Comparison of ENCODE assay signal across 8 cellular contexts in the genomic region with DNA sequence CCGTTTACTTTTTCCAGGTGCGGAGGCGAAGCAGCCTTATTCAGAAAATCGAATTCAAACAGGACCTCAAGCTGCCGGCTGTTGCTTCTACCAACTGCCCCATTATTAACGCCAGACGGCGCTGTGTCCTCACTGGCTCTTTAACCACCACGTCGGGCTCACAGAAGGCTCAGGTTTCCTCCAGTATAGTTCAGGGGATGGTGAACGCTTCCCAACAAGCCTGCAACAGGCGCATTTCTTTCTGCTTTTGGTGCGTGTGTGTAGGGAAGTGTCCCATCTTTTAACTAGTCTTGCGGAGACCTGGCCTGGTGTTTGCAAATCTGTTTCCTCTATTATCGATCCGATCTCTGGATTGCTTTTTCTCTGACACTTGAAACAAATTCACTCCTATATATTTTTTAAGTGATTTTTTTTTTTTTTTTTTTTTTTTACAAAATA. TPM values are rescaled to one million over a fixed set of nuclear protein-coding genes. Genes with fewer than 3 reads are reported as not detected.
DNase-seq lines count a peak whose midpoint lies in the region; ATAC-seq and TF ChIP-seq lines count a peak whose summit lies in the region.

No MANE protein-coding gene starts in this region.

- H3K4me1 Mint-ChIP-seq in activated naive CD8-positive, alpha-beta T cell treated with anti-CD3 and anti-CD28 coated beads, Interleukin-2, amount 10 ng/mL, durations not matched to agents 7 days and 5 days = peaks cover 8% of the 10 kb centered on the region

- H3K4me3 ChIP-seq in H7 (ENCODE audit: insufficient read depth, low read depth, low read length) (peak overlapping the region; percentile 46; the same call in 1 of the 2 replicates), SU-DHL-6 (ENCODE audit: insufficient read depth, low read length, poor library complexity, severe bottlenecking) (no peak overlapping the region)

- intact Hi-C loops in Right ventricle myocardium superior (cut with DNase I) = loop anchor here (5.0 kb wide), 1 partner anchor 125 kb away; no protein-coding TSS in a partner anchor

- H3K79me2 ChIP-seq in SU-DHL-6 (ENCODE audit: insufficient read depth, low read length) = no peaks in the 10 kb centered on the region

- H3K27me3 Mint-ChIP-seq in activated naive CD8-positive, alpha-beta T cell treated with anti-CD3 and anti-CD28 coated beads, Interleukin-2, amount 10 ng/mL, durations not matched to agents 7 days and 5 days = peaks cover 62% of the 10 kb centered on the region

- H3K9me2 ChIP-seq in SU-DHL-6 (replicated peaks; ENCODE audit: insufficient read depth, low read length) = no peaks in the 10 kb centered on the region

- DNase-seq in DMS153 treated with DMSO at 0.1 percent for 48 hours (lab: John Stamatoyannopoulos, UW; ENCODE audit: unreplicated experiment) = peak; percentile 99
- peak; percentile 89 for DNase-seq in H7
- DNase-seq in NCI-H1436 (lab: John Stamatoyannopoulos, UW) = peak; percentile 93
- peak; percentile 57 for DNase-seq in activated naive CD8-positive, alpha-beta T cell treated with anti-CD3 and anti-CD28 coated beads, Interleukin-2, amount 10 ng/mL, durations not matched to agents 7 days and 5 days
- DNase-seq in Right ventricle myocardium superior = peak; percentile 88
- DNase-seq in pulmonary artery endothelial cell (ENCODE audit: low read depth, low spot score) = peak; percentile 55

- no peak overlapping the region for H3K27ac ChIP-seq in SU-DHL-6 (ENCODE audit: low read depth, low read length)

- no peaks in the 10 kb centered on the region for H3K9me3 Mint-ChIP-seq in activated naive CD8-positive, alpha-beta T cell treated with anti-CD3 and anti-CD28 coated beads, Interleukin-2, amount 10 ng/mL, durations not matched to agents 7 days and 5 days

- H2AFZ ChIP-seq in SU-DHL-6 (ENCODE audit: low read depth, low read length, severe bottlenecking) = no peak overlapping the region

- peak; percentile 88 for TF ChIP-seq CTCF in SU-DHL-6 (IDR thresholded peaks at IDR 0.05; ENCODE audit: insufficient read depth, low read length, poor library complexity, severe bottlenecking)

- no peak overlapping the region for H3K4me2 ChIP-seq in SU-DHL-6 (ENCODE audit: low read depth, low read length, poor library complexity, severe bottlenecking)

- H3K27ac Mint-ChIP-seq in activated naive CD8-positive, alpha-beta T cell treated with anti-CD3 and anti-CD28 coated beads, Interleukin-2, amount 10 ng/mL, durations not matched to agents 7 days and 5 days = no peak overlapping the region

- POLR2A ChIA-PET in activated naive CD8-positive, alpha-beta T cell treated with anti-CD3 and anti-CD28 coated beads, Interleukin-2, amount 10 ng/mL, durations not matched to agents 7 days and 5 days (lab: Charles Lee) = no interaction called here

- ATAC-seq in activated naive CD8-positive, alpha-beta T cell treated with anti-CD3 and anti-CD28 coated beads, Interleukin-2, amount 10 ng/mL, durations not matched to agents 7 days and 5 days (ENCODE audit: low read depth) = peak; percentile 68
- ATAC-seq in Right ventricle myocardium superior (ENCODE audit: poor library complexity) (peak; percentile 81), GM21825 (IDR thresholded peaks at IDR 0.05; ENCODE audit: unreplicated experiment) (no peak)

- H3K9ac ChIP-seq in SU-DHL-6 (ENCODE audit: low read length) = no peak overlapping the region

- no peaks in the 10 kb centered on the region for H3F3A ChIP-seq in SU-DHL-6 (ENCODE audit: insufficient read depth)

- H3K27me3 ChIP-seq in H7 (ENCODE audit: control insufficient read depth, insufficient read depth, low read length) (peaks cover 46% of the 10 kb centered on the region), SU-DHL-6 (ENCODE audit: low read length) (no peaks in the 10 kb centered on the region)

- H3K36me3 Mint-ChIP-seq in activated naive CD8-positive, alpha-beta T cell treated with anti-CD3 and anti-CD28 coated beads, Interleukin-2, amount 10 ng/mL, durations not matched to agents 7 days and 5 days = no peaks in the 10 kb centered on the region

- no peak overlapping the region for H3K4me3 Mint-ChIP-seq in activated naive CD8-positive, alpha-beta T cell treated with anti-CD3 and anti-CD28 coated beads, Interleukin-2, amount 10 ng/mL, durations not matched to agents 7 days and 5 days

- H4K20me1 ChIP-seq in SU-DHL-6 (ENCODE audit: low read depth, low read length) = no peaks in the 10 kb centered on the region

- H3K36me3 ChIP-seq in H7 (replicated peaks; ENCODE audit: control insufficient read depth, insufficient read depth, low read length) = no peaks in the 10 kb centered on the region
- H3K36me3 ChIP-seq in SU-DHL-6 (ENCODE audit: low read length) = no peaks in the 10 kb centered on the region

- no peaks in the 10 kb centered on the region for H3K9me3 ChIP-seq in SU-DHL-6 (ENCODE audit: insufficient read depth, low read length)

RNA-seq across cellular contexts. Expression of a gene that starts 0.8 kb away (rescaled TPM):
- total RNA-seq in H7 (2014; rRNA removed; shearing (Covaris generic)) = 0.14 and 0.26 TPM in 2 replicates
- not detected for total RNA-seq in activated naive CD8-positive, alpha-beta T cell treated with anti-CD3 and anti-CD28 coated beads, Interleukin-2, amount 10 ng/mL, durations not matched to agents 7 days and 5 days
- 1.2 TPM for total RNA-seq in Right ventricle myocardium superior
- not detected in 2 replicates for total RNA-seq in pulmonary artery endothelial cell
